ENCODE assay signal across 8 cellular contexts in genomic region chrX:9464435-9465371, GRCh38. TPM values are rescaled to one million over a fixed set of nuclear protein-coding genes. Genes with fewer than 3 reads are reported as not detected.
A peak's percentile ranks its signal among the peaks of the same experiment; 100 is the strongest.
DNase-seq lines count a peak whose midpoint lies in the region; ATAC-seq and TF ChIP-seq lines count a peak whose summit lies in the region.

Gene TBL1X (plus strand): TSS chrX:9465058. CDS start chrX:9653587, 188,529 bp downstream.

- 9 to 15% methylated on average over 9 to 19 of the region's 99 CpGs for WGBS in lower leg skin, 2 donors

- peaks cover 9% of the 10 kb centered on the region for H3K36me3 Mint-ChIP-seq in activated CD4-positive, alpha-beta T cell treated with anti-CD3 and anti-CD28 coated beads, Interleukin-2, amount 10 ng/mL, durations not matched to agents 7 days and 5 days (ENCODE audit: low read depth)

- CTCF ChIA-PET in activated CD4-positive, alpha-beta T cell treated with anti-CD3 and anti-CD28 coated beads, Interleukin-2, amount 10 ng/mL, durations not matched to agents 7 days and 5 days (lab: Charles Lee), result interaction anchor here (0.6 to 0.8 kb wide), 2 partner anchors 81 to 333 kb away, joined by 3 read pairs; no protein-coding TSS in a partner anchor

- H3K27me3 ChIP-seq in dorsolateral prefrontal cortex, result peaks cover 0 to 85% (median 34%) of the 10 kb centered on the region in 45 donors

- H3K4me3 ChIP-seq in dorsolateral prefrontal cortex (peak within 1 kb of the TSS; percentile 38 to 79 (median 63)), lower leg skin (ENCODE audit: low read depth, poor library complexity, severe bottlenecking) (peak within 1 kb of the TSS; percentile 48)

- H3K9me3 Mint-ChIP-seq in activated CD4-positive, alpha-beta T cell treated with anti-CD3 and anti-CD28 coated beads, Interleukin-2, amount 10 ng/mL, durations not matched to agents 7 days and 5 days, result no peaks in the 10 kb centered on the region

- TF ChIP-seq POLR2A in lower leg skin (IDR thresholded peaks at IDR 0.05), result no peak

- peaks cover 49% of the 10 kb centered on the region for H3K4me1 Mint-ChIP-seq in activated CD4-positive, alpha-beta T cell treated with anti-CD3 and anti-CD28 coated beads, Interleukin-2, amount 10 ng/mL, durations not matched to agents 7 days and 5 days

- TF ChIP-seq CTCF in dorsolateral prefrontal cortex (IDR thresholded peaks at IDR 0.05 in 54 of 56, conservative IDR thresholded peaks at IDR 0.05 in 2 of 56; ENCODE audit: low read depth in 1 of 56, partially characterized antibody in 56 of 56) (peak in 1 of 56 donors; percentile 17), lower leg skin (IDR thresholded peaks at IDR 0.05) (no peak)

- intact Hi-C loops in dorsolateral prefrontal cortex (cut with DNase I), result loop anchor here (5.0 to 10.0 kb wide), 4 partner anchors 68 to 240 kb away; no protein-coding TSS in a partner anchor
- intact Hi-C loops in lower leg skin (cut with DNase I; ENCODE audit: low total_unique reads), result no loop called here

- DNase-seq in D341Med (ENCODE audit: low spot score) (peak; percentile 81), NCI-H146 treated with DMSO at 0.1 percent for 48 hours (lab: John Stamatoyannopoulos, UW; ENCODE audit: unreplicated experiment) (peak; percentile 15), dorsolateral prefrontal cortex (peak in 4 of 10 donors; percentile 14 to 63 (median 40)), lower leg skin (ENCODE audit: low spot score in 2 of 2) (peak in 1 of 2 donors; percentile 14)
- DNase-seq in activated CD4-positive, alpha-beta T cell treated with anti-CD3 and anti-CD28 coated beads, Interleukin-2, amount 10 ng/mL, durations not matched to agents 7 days and 5 days, result peak; percentile 46
- peak; percentile 49 for DNase-seq in stimulated activated CD8-positive, alpha-beta memory T cell treated with anti-CD3 and anti-CD28 coated beads, Interleukin-12 subunit alpha, Interleukin-12 subunit beta, amount 100 ng/mL, for 4 hours (ENCODE audit: low read depth)

- H3K27me3 Mint-ChIP-seq in activated CD4-positive, alpha-beta T cell treated with anti-CD3 and anti-CD28 coated beads, Interleukin-2, amount 10 ng/mL, durations not matched to agents 7 days and 5 days, result no peaks in the 10 kb centered on the region

- ATAC-seq in GM21737 (IDR thresholded peaks at IDR 0.05; ENCODE audit: unreplicated experiment) (peak; percentile 33), GM18858 (IDR thresholded peaks at IDR 0.05; ENCODE audit: unreplicated experiment) (no peak)

- peak within 1 kb of the TSS; percentile 90 for H3K27ac Mint-ChIP-seq in activated CD4-positive, alpha-beta T cell treated with anti-CD3 and anti-CD28 coated beads, Interleukin-2, amount 10 ng/mL, durations not matched to agents 7 days and 5 days

- peak within 1 kb of the TSS; percentile 76 for H3K4me3 Mint-ChIP-seq in activated CD4-positive, alpha-beta T cell treated with anti-CD3 and anti-CD28 coated beads, Interleukin-2, amount 10 ng/mL, durations not matched to agents 7 days and 5 days

- POLR2A ChIA-PET in activated CD4-positive, alpha-beta T cell treated with anti-CD3 and anti-CD28 coated beads, Interleukin-2, amount 10 ng/mL, durations not matched to agents 7 days and 5 days (lab: Charles Lee), result no interaction called here

- peak within 1 kb of the TSS in 55 of 59 donors; percentile 32 to 88 (median 77) for H3K27ac ChIP-seq in dorsolateral prefrontal cortex

RNA-seq across cellular contexts. Expression of gene TBL1X, which starts in this region (rescaled TPM):
- 10 to 100 TPM; 21.2 to 23.6 TPM for total RNA-seq in activated CD4-positive, alpha-beta T cell treated with anti-CD3 and anti-CD28 coated beads, Interleukin-2, amount 10 ng/mL, durations not matched to agents 7 days and 5 days
- total RNA-seq in dorsolateral prefrontal cortex (10 to 100 TPM; 12.6 to 42.3 (median 21.6) TPM), lower leg skin (10 to 100 TPM; 14.8 to 31.7 (median 16.8) TPM)
